ENCODE assay signal across 29 cellular contexts in the genomic region with DNA sequence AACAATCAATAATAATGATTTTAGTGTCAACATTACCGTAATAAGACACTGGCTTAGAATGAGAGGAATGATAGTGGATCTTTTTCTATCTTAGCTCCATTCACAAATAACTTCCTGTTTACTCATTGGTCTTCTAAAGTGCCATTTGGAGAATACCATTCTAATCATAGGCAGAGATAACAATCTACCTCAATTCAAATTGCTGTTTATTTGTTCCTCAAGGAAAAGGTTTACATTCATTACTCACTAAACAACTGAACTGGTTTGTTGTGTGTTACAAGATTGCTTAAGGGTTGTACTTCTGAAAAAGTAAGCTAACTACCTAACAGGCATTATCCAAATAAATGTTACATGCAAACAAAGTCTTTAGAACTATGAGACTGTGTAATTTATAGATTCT. TPM values are rescaled to one million over a fixed set of nuclear protein-coding genes. Genes with fewer than 3 reads are reported as not detected.
"Had no signal": no experiment of that assay in that cellular context is flagged by ENCODE, and none has a peak within 500 bp of the region (broad histone marks: within the 10 kb centered on the region; RNA-seq: fewer than 3 reads in every experiment).

No MANE protein-coding gene starts in this region.

- H3K4me3 ChIP-seq: ascending aorta, cardiac muscle cell, Peyer's patch, SJSA1 had no signal

- DNase-seq: activated B cell treated with CpG ODN at 0.5 μM for 24 hours; activated CD4-positive, alpha-beta T cell treated with anti-CD3 and anti-CD28 coated beads for 1 hour; activated CD4-positive, alpha-beta T cell treated with anti-CD3 and anti-CD28 coated beads, Interleukin-2, amount 10 ng/mL, durations not matched to agents 24 days and 14 days; activated CD4-positive, alpha-beta T cell treated with anti-CD3 and anti-CD28 coated beads, Interleukin-2, amount 50 U/mL, for 48 hours; activated CD8-positive, alpha-beta memory T cell treated with anti-CD3 and anti-CD28 coated beads for 24 hours; activated effector memory CD4-positive, alpha-beta T cell treated with anti-CD3 and anti-CD28 coated beads, Interleukin-2, amount 50 U/mL, for 16 hours; activated naive CD4-positive, alpha-beta T cell treated with Interleukin-2 at 50 U/mL for 16 hours; activated naive CD8-positive, alpha-beta T cell treated with anti-CD3 and anti-CD28 coated beads, Interleukin-2, amount 50 U/mL, for 24 hours; activated T-cell treated with anti-CD3 and anti-CD28 coated beads, Interleukin-2, amount 50 U/mL, for 4 hours; amniotic stem cell; MM.1S; NCI-H1436 treated with DMSO at 0.1 percent for 48 hours; NCI-H1930; NCI-H345; NCI-H510A; NCI-H526 treated with DMSO at 0.1 percent for 48 hours; NCI-H82; Peyer's patch; SHP77; T-helper 17 cell; T-helper 9 cell had no signal

- H3K9me3 Mint-ChIP-seq: activated CD4-positive, alpha-beta T cell treated with anti-CD3 and anti-CD28 coated beads, Interleukin-2, amount 10 ng/mL, durations not matched to agents 24 days and 14 days; activated naive CD4-positive, alpha-beta T cell treated with anti-CD3 and anti-CD28 coated beads, Interleukin-2, amount 50 U/mL, for 72 hours; activated naive CD8-positive, alpha-beta T cell treated with anti-CD3 and anti-CD28 coated beads, Interleukin-2, amount 50 U/mL, for 24 hours; activated T-cell treated with anti-CD3 and anti-CD28 coated beads, Interleukin-2, amount 50 U/mL, for 4 hours had no signal

- FAIRE-seq: TTC549 had no signal

- H3K4me3 Mint-ChIP-seq: activated B cell treated with CpG ODN at 0.5 μM for 24 hours; activated CD4-positive, alpha-beta T cell treated with anti-CD3 and anti-CD28 coated beads, Interleukin-2, amount 10 ng/mL, durations not matched to agents 24 days and 14 days; activated naive CD8-positive, alpha-beta T cell treated with anti-CD3 and anti-CD28 coated beads, Interleukin-2, amount 50 U/mL, for 24 hours; activated T-cell treated with anti-CD3 and anti-CD28 coated beads, Interleukin-2, amount 50 U/mL, for 4 hours; brain; T-helper 17 cell had no signal

- H3K27me3 ChIP-seq: ascending aorta, cardiac muscle cell, Peyer's patch had no signal

- H3K36me3 ChIP-seq: ascending aorta, cardiac muscle cell, Peyer's patch, SJSA1 had no signal

- H3K36me3 Mint-ChIP-seq: activated naive CD4-positive, alpha-beta T cell treated with anti-CD3 and anti-CD28 coated beads, Interleukin-2, amount 50 U/mL, for 72 hours; brain had no signal

- H3K27ac Mint-ChIP-seq: activated B cell treated with CpG ODN at 0.5 μM for 24 hours; activated CD4-positive, alpha-beta T cell treated with anti-CD3 and anti-CD28 coated beads, Interleukin-2, amount 10 ng/mL, durations not matched to agents 24 days and 14 days; activated naive CD4-positive, alpha-beta T cell treated with anti-CD3 and anti-CD28 coated beads, Interleukin-2, amount 50 U/mL, for 72 hours; activated naive CD8-positive, alpha-beta T cell treated with anti-CD3 and anti-CD28 coated beads, Interleukin-2, amount 50 U/mL, for 24 hours; brain; T-helper 17 cell had no signal

- H3K9me3 ChIP-seq: ascending aorta, Peyer's patch, SJSA1 had no signal

- H3K27me3 Mint-ChIP-seq: brain had no signal

- H3K4me1 Mint-ChIP-seq: activated B cell treated with CpG ODN at 0.5 μM for 24 hours; activated CD4-positive, alpha-beta T cell treated with anti-CD3 and anti-CD28 coated beads, Interleukin-2, amount 10 ng/mL, durations not matched to agents 24 days and 14 days; activated naive CD8-positive, alpha-beta T cell treated with anti-CD3 and anti-CD28 coated beads, Interleukin-2, amount 50 U/mL, for 24 hours; brain; T-helper 17 cell had no signal

- H3K27ac ChIP-seq: cardiac muscle cell, Peyer's patch, RWPE1, SJSA1 had no signal

- H3K4me1 ChIP-seq: Peyer's patch, SJSA1 had no signal

- ATAC-seq: activated naive CD4-positive, alpha-beta T cell treated with anti-CD3 and anti-CD28 coated beads, Interleukin-2, amount 50 U/mL, for 72 hours; activated naive CD8-positive, alpha-beta T cell treated with anti-CD3 and anti-CD28 coated beads, Interleukin-2, amount 50 U/mL, for 24 hours; activated T-cell treated with anti-CD3 and anti-CD28 coated beads, Interleukin-2, amount 50 U/mL, for 4 hours; T-helper 17 cell had no signal

RNA-seq across cellular contexts. Expression of gene PCOLCE2, which starts 8.1 kb away (rescaled TPM):
- total RNA-seq: activated B cell treated with CpG ODN at 0.5 μM for 24 hours; activated naive CD4-positive, alpha-beta T cell treated with anti-CD3 and anti-CD28 coated beads, Interleukin-2, amount 50 U/mL, for 72 hours; OCI-LY7; T-helper 17 cell had no signal
